Comparison of ENCODE assay signal across 8 cellular contexts in genomic region chr21:37563641-37564340, GRCh38.
DNase-seq lines count a peak whose midpoint lies in the region; ATAC-seq and TF ChIP-seq lines count a peak whose summit lies in the region.

No MANE protein-coding gene starts in this region.

- ATAC-seq in HG02852 (IDR thresholded peaks at IDR 0.05; ENCODE audit: unreplicated experiment) = peak; percentile 93
- peak; percentile 94 for ATAC-seq in left ventricle myocardium superior
- peak; percentile 98 for ATAC-seq in aorta (ENCODE audit: low FRiP score)

- intact Hi-C loops in left ventricle myocardium superior (cut with micrococcal nuclease) (no loop called here), aorta (cut with DNase I) (loop anchor here (5.0 to 10.0 kb wide), 3 partner anchors 189 to 299 kb away; partner anchors contain the start of genes VPS26C (in 2 of the 2) and DYRK1A (in 1 of the 2))

- H3K27ac ChIP-seq in rectal smooth muscle tissue (ENCODE audit: low read depth, low read length) (peak overlapping the region; percentile 77), aorta (ENCODE audit: low read depth in 1 of 2, low read length in 2 of 2) (peak overlapping the region; percentile 40 to 88)

- WGBS in aorta, 2 donors = 0 to 1% methylated on average over 56 to 67 of the region's 67 CpGs

- H3K9ac ChIP-seq in rectal smooth muscle tissue (ENCODE audit: low read length) = peak overlapping the region; percentile 4

- H3K4me3 ChIP-seq in rectal smooth muscle tissue (ENCODE audit: low read length) (peak overlapping the region; percentile 91), aorta (ENCODE audit: low read length in 2 of 2) (peak overlapping the region; percentile 43 to 58)

- H3K4me1 ChIP-seq in rectal smooth muscle tissue (ENCODE audit: control insufficient read depth, insufficient read depth, low read length) (peaks cover 8% of the 10 kb centered on the region), aorta (ENCODE audit: control insufficient read depth in 1 of 2, insufficient read depth in 2 of 2, low read length in 2 of 2) (no peaks in the 10 kb centered on the region)

- H3K36me3 ChIP-seq in rectal smooth muscle tissue (ENCODE audit: control insufficient read depth, insufficient read depth, low read length) = no peaks in the 10 kb centered on the region
- H3K36me3 ChIP-seq in aorta (ENCODE audit: control insufficient read depth in 1 of 2, insufficient read depth in 2 of 2, low read length in 1 of 2) = no peaks in the 10 kb centered on the region

- peak; percentile 51 for TF ChIP-seq CTCF in GM13977 (IDR thresholded peaks at IDR 0.05; ENCODE audit: extremely low read depth, insufficient read depth, missing control alignments)

- in situ Hi-C loops in GM13977 (cut with MboI; ENCODE audit: low pct_unique_long_range_greater_than_20kb, low sequenced_read_pairs, unreplicated experiment) = no loop called here

- DNase-seq in GM13977 (ENCODE audit: low spot score) (peak; percentile 95), NCI-H1436 (lab: John Stamatoyannopoulos, UW) (peak; percentile 94), T-helper 1 cell (peak; percentile 82 to 95 (median 88)), amniotic stem cell (lab: John Stamatoyannopoulos, UW) (peak; percentile 58), left ventricle myocardium superior (peak; percentile 96), aorta (peak; percentile 97 to 98)

- H3K27me3 ChIP-seq in rectal smooth muscle tissue (ENCODE audit: control insufficient read depth, insufficient read depth, low read length) = no peaks in the 10 kb centered on the region
- H3K27me3 ChIP-seq in aorta (ENCODE audit: control insufficient read depth in 1 of 2, insufficient read depth in 2 of 2, low read length in 1 of 2) = no peaks in the 10 kb centered on the region

- no peaks in the 10 kb centered on the region for H3K9me3 ChIP-seq in aorta (ENCODE audit: control insufficient read depth, low read length)

Comparison
In these comparisons a context has a peak if more than half of its experiments do, and no peak if none do; other contexts are left out.
1. Peak in every context shown above with its lines: DNase-seq, ATAC-seq, H3K4me3 ChIP-seq and H3K27ac ChIP-seq.